ENCODE assay signal across 23 cellular contexts in the genomic region with DNA sequence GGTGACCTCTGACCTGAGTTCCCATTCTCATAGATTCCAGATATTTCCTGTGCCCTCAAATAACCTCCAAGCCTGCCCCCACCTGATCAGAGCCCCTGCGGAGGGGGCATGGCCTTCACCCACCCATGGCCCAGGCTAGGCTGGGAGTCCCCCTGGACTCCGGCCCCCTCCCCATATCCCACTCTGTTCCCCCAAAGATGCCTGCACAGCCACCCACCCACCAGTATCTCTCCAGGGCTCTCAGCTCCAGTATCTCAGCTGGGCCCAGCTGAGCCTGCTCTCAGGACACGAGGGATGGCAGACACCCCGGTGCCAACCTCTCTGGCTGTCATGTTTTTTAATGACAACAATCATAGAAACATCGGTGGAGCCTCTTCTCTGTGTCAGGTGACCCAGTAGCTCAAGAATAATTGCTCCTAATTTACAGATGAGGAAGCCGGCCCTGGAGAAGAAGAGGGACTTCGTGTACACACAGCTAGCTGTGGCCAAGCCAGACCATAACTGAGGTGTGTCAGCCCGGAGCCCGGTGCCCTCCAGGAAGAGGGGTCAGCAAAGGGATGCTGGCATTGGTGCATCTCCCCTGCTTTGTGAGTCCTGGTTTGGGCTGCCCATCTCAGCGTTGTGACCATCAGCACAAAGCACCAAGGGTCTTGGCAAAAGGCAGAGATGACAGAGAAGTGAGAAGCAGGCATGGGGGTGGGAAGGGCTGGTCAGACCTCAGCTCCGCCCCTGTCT.
DNase-seq lines count a peak whose midpoint lies in the region; ATAC-seq, FAIRE-seq and TF ChIP-seq lines count a peak whose summit lies in the region.
"Had no signal": no experiment of that assay in that cellular context is flagged by ENCODE, and none has a peak within 500 bp of the region (broad histone marks: within the 10 kb centered on the region; RNA-seq: fewer than 3 reads in every experiment).

No MANE protein-coding gene starts in this region.

- CTCF ChIA-PET in SK-N-SH (lab: Yijun Ruan, JAX) = interaction anchor here (0.8 to 15.0 kb wide), 6 partner anchors 22 to 193 kb away, joined by 3 to 215 read pairs (median 3); a partner anchor contains a TSS
- CTCF ChIA-PET in endothelial cell of umbilical vein (lab: Charles Lee) = interaction anchor here (1.2 to 1.7 kb wide), 5 partner anchors 8 to 186 kb away, joined by 3 to 8 read pairs (median 4); a partner anchor contains a TSS

- H3F3A ChIP-seq in SK-N-SH (replicated peaks; ENCODE audit: insufficient read depth) = no peaks in the 10 kb centered on the region

- TF ChIP-seq POLR2A in endothelial cell of umbilical vein (IDR thresholded peaks at IDR 0.05; ENCODE audit: low read depth, low read length) = no peak

- DNase-seq in SK-N-SH (no peak), endothelial cell of umbilical vein (ENCODE audit: low read depth, low spot score) (no peak), mesothelial cell of epicardium (ENCODE audit: low spot score in 2 of 2, unreplicated experiment in 2 of 2) (no peak), GF-D8 (lab: John Stamatoyannopoulos, UW) (no peak), epidermal melanocyte (ENCODE audit: insufficient read length, low spot score) (no peak)
- DNase-seq: activated CD4-positive, alpha-beta memory T cell treated with anti-CD3 and anti-CD28 coated beads, Interleukin-2, amount 10 ng/mL, durations not matched to agents 7 days and 5 days; activated CD4-positive, alpha-beta T cell treated with anti-CD3 and anti-CD28 coated beads for 1 hour; CD8-positive, alpha-beta T cell; cortex of kidney; DMS 273 treated with DMSO at 0.1 percent for 48 hours; naive thymus-derived CD4-positive, alpha-beta T cell; NCI-H1105 treated with DMSO at 0.1 percent for 48 hours; NCI-H2029 treated with DMSO at 0.1 percent for 48 hours; spleen; T-helper 17 cell had no signal

- no peaks in the 10 kb centered on the region for H3K9me1 ChIP-seq in endothelial cell of umbilical vein (replicated peaks; ENCODE audit: control insufficient read depth, extremely low read depth, insufficient read depth, low read length)

- FAIRE-seq in endothelial cell of umbilical vein (lab: Jason Lieb, UNC) = no peak
- FAIRE-seq: K562 had no signal

- H3K4me3 ChIP-seq in SK-N-SH (ENCODE audit: low read depth in 2 of 2, low read length in 1 of 2) = no peak overlapping the region
- H3K4me3 ChIP-seq in endothelial cell of umbilical vein (replicated peaks in 1 of 3; ENCODE audit: insufficient read depth in 1 of 3, low read depth in 1 of 3, low read length in 3 of 3) = no peak overlapping the region
- H3K4me3 ChIP-seq: K562, SK-N-MC, spleen had no signal

- H3K79me2 ChIP-seq in SK-N-SH (ENCODE audit: insufficient read depth) (no peaks in the 10 kb centered on the region), endothelial cell of umbilical vein (ENCODE audit: control insufficient read depth, insufficient read depth, low read length) (no peaks in the 10 kb centered on the region)

- H3K9me3 ChIP-seq in SK-N-SH = no peaks in the 10 kb centered on the region
- H3K9me3 ChIP-seq in endothelial cell of umbilical vein (replicated peaks; ENCODE audit: control insufficient read depth, insufficient read depth, low read length) = no peaks in the 10 kb centered on the region
- H3K9me3 ChIP-seq: spleen had no signal

- peak overlapping the region; percentile 14 for H3K27ac Mint-ChIP-seq in mesothelial cell of epicardium
- H3K27ac Mint-ChIP-seq: activated CD4-positive, alpha-beta memory T cell treated with anti-CD3 and anti-CD28 coated beads, Interleukin-2, amount 10 ng/mL, durations not matched to agents 7 days and 5 days; activated naive CD4-positive, alpha-beta T cell treated with anti-CD3 and anti-CD28 coated beads, Interleukin-2, amount 50 U/mL, for 72 hours; B cell; CD8-positive, alpha-beta T cell; endodermal cell; naive thymus-derived CD4-positive, alpha-beta T cell; T-helper 17 cell had no signal

- no peaks in the 10 kb centered on the region for H4K20me1 ChIP-seq in SK-N-SH (ENCODE audit: insufficient read depth)
- no peaks in the 10 kb centered on the region for H4K20me1 ChIP-seq in endothelial cell of umbilical vein (replicated peaks; ENCODE audit: control insufficient read depth, extremely low read depth, insufficient read depth, low read length)

- H3K4me2 ChIP-seq in SK-N-SH (no peak overlapping the region), endothelial cell of umbilical vein (ENCODE audit: insufficient read depth, low read length) (no peak overlapping the region)

- no peaks in the 10 kb centered on the region for H3K9me3 Mint-ChIP-seq in mesothelial cell of epicardium
- H3K9me3 Mint-ChIP-seq: activated CD4-positive, alpha-beta memory T cell treated with anti-CD3 and anti-CD28 coated beads, Interleukin-2, amount 10 ng/mL, durations not matched to agents 7 days and 5 days; activated naive CD4-positive, alpha-beta T cell treated with anti-CD3 and anti-CD28 coated beads, Interleukin-2, amount 50 U/mL, for 72 hours; CD8-positive, alpha-beta T cell; endodermal cell; naive thymus-derived CD4-positive, alpha-beta T cell had no signal

- no peaks in the 10 kb centered on the region for H3K27me3 Mint-ChIP-seq in mesothelial cell of epicardium (ENCODE audit: low read depth)
- H3K27me3 Mint-ChIP-seq: naive thymus-derived CD4-positive, alpha-beta T cell had no signal

- no TSS peak for BruUV-seq in endothelial cell of umbilical vein (replicated peaks; lab: Mats Ljungman, UMichigan)

- intact Hi-C loops in endothelial cell of umbilical vein (cut with micrococcal nuclease) = loop anchor here (2.0 kb wide), 1 partner anchor 26 kb away; no protein-coding TSS in a partner anchor

- dilution Hi-C loops in endothelial cell of umbilical vein (cut with MboI; ENCODE audit: extremely low pct_ligation_motif_present, low sequenced_read_pairs) = no loop called here

- peaks cover 51% of the 10 kb centered on the region for H3K4me1 Mint-ChIP-seq in mesothelial cell of epicardium
- H3K4me1 Mint-ChIP-seq: activated CD4-positive, alpha-beta memory T cell treated with anti-CD3 and anti-CD28 coated beads, Interleukin-2, amount 10 ng/mL, durations not matched to agents 7 days and 5 days; B cell; naive thymus-derived CD4-positive, alpha-beta T cell had no signal

- H3K4me1 ChIP-seq in SK-N-SH (ENCODE audit: control insufficient read depth in 1 of 2, insufficient read depth in 2 of 2, low read depth in 1 of 2, low read length in 1 of 2) (peaks cover 9 to 28% of the 10 kb centered on the region in 2 experiments; a peak in 2 of 4 replicates), endothelial cell of umbilical vein (ENCODE audit: control insufficient read depth, extremely low read depth, insufficient read depth, low read length) (peaks cover 17% of the 10 kb centered on the region)

- H2AFZ ChIP-seq in SK-N-SH (ENCODE audit: low read depth) = peak overlapping the region; percentile 66; the same call in 1 of the 2 replicates
- H2AFZ ChIP-seq in endothelial cell of umbilical vein (ENCODE audit: low read depth, low read length) = peak overlapping the region; percentile 57

- TF ChIP-seq CTCF in SK-N-SH (IDR thresholded peaks at IDR 0.05) (no peak), endothelial cell of umbilical vein (IDR thresholded peaks at IDR 0.05; ENCODE audit: extremely low read depth in 1 of 2, insufficient read depth in 1 of 2, low read depth in 1 of 2, low read length in 2 of 2) (no peak), mesothelial cell of epicardium (IDR thresholded peaks at IDR 0.05; ENCODE audit: unreplicated experiment) (no peak)

- H3K27ac ChIP-seq in SK-N-SH (ENCODE audit: low read depth in 2 of 2, low read length in 1 of 2) (peak overlapping the region in 1 of 2 experiments; percentile 80; a peak in 2 of 4 replicates), endothelial cell of umbilical vein (ENCODE audit: insufficient read depth, low read depth, low read length) (peak overlapping the region; percentile 38)
- H3K27ac ChIP-seq: SK-N-MC, spleen had no signal

- H3K36me3 Mint-ChIP-seq in mesothelial cell of epicardium = no peaks in the 10 kb centered on the region
- H3K36me3 Mint-ChIP-seq: activated naive CD4-positive, alpha-beta T cell treated with anti-CD3 and anti-CD28 coated beads, Interleukin-2, amount 50 U/mL, for 72 hours; CD8-positive, alpha-beta T cell; naive thymus-derived CD4-positive, alpha-beta T cell had no signal

- H3K27me3 ChIP-seq in SK-N-SH (ENCODE audit: insufficient read depth) = no peaks in the 10 kb centered on the region
- H3K27me3 ChIP-seq in endothelial cell of umbilical vein (ENCODE audit: control insufficient read depth in 2 of 2, insufficient read depth in 2 of 2, low read length in 2 of 2) = no peaks in the 10 kb centered on the region

- H3K9ac ChIP-seq in SK-N-SH (no peak overlapping the region), endothelial cell of umbilical vein (replicated peaks; ENCODE audit: extremely low read depth, insufficient read depth, low read length) (no peak overlapping the region)

- no peak for TF ChIP-seq EP300 in SK-N-SH (IDR thresholded peaks at IDR 0.05; ENCODE audit: borderline replicate concordance in 1 of 2, low read depth in 1 of 2, low read length in 1 of 2)

- ATAC-seq in SK-N-SH treated with all-trans-retinoic acid at 6 μM for 48 hours (no peak), GM21526 (IDR thresholded peaks at IDR 0.05; ENCODE audit: low FRiP score, unreplicated experiment) (no peak), HG03439 (IDR thresholded peaks at IDR 0.05; ENCODE audit: unreplicated experiment) (no peak)
- ATAC-seq: activated naive CD4-positive, alpha-beta T cell treated with anti-CD3 and anti-CD28 coated beads, Interleukin-2, amount 50 U/mL, for 72 hours; CD8-positive, alpha-beta T cell; K562; naive thymus-derived CD4-positive, alpha-beta T cell; T-helper 17 cell had no signal

- no peak overlapping the region for H3K4me3 Mint-ChIP-seq in mesothelial cell of epicardium
- H3K4me3 Mint-ChIP-seq: activated CD4-positive, alpha-beta memory T cell treated with anti-CD3 and anti-CD28 coated beads, Interleukin-2, amount 10 ng/mL, durations not matched to agents 7 days and 5 days; B cell; CD8-positive, alpha-beta T cell; endodermal cell; naive thymus-derived CD4-positive, alpha-beta T cell; T-helper 17 cell had no signal

- no peaks in the 10 kb centered on the region for H3K36me3 ChIP-seq in SK-N-SH (replicated peaks in 1 of 2; ENCODE audit: control insufficient read depth in 1 of 2, insufficient read depth in 2 of 2, low read length in 1 of 2)
- no peaks in the 10 kb centered on the region for H3K36me3 ChIP-seq in endothelial cell of umbilical vein (ENCODE audit: control insufficient read depth in 2 of 2, extremely low read depth in 1 of 2, insufficient read depth in 2 of 2, low read length in 2 of 2)
- H3K36me3 ChIP-seq: spleen had no signal

- 93% methylated on average over 11 of the region's 11 CpGs for WGBS in SK-N-SH (ENCODE audit: low lambda C conversion rate)

- H3K9me2 ChIP-seq in SK-N-SH = no peaks in the 10 kb centered on the region

- POLR2A ChIA-PET in SK-N-SH (lab: Yijun Ruan, JAX) (interaction anchor here (0.7 kb wide), 1 partner anchor 27 kb away, joined by 3 read pairs; no protein-coding TSS in a partner anchor), endothelial cell of umbilical vein (lab: Charles Lee) (no interaction called here)

- no peak for TF ChIP-seq RAD21 in SK-N-SH (IDR thresholded peaks at IDR 0.05; ENCODE audit: low read length)

TF ChIP-seq in SK-N-SH, 30 proteins besides CTCF, POLR2A, EP300 and RAD21 (continues in another document):
- TF ChIP-seq GATA2 (CRISPR knock-in tag; IDR thresholded peaks at IDR 0.05) = no peak

TF ChIP-seq in endothelial cell of umbilical vein, 7 proteins besides CTCF, POLR2A, EP300 and RAD21 (continues in another document):
- TF ChIP-seq GATA2 (IDR thresholded peaks at IDR 0.05; ENCODE audit: insufficient read depth, insufficient read length, low read depth, low read length) = no peak
